In the genomic region with DNA sequence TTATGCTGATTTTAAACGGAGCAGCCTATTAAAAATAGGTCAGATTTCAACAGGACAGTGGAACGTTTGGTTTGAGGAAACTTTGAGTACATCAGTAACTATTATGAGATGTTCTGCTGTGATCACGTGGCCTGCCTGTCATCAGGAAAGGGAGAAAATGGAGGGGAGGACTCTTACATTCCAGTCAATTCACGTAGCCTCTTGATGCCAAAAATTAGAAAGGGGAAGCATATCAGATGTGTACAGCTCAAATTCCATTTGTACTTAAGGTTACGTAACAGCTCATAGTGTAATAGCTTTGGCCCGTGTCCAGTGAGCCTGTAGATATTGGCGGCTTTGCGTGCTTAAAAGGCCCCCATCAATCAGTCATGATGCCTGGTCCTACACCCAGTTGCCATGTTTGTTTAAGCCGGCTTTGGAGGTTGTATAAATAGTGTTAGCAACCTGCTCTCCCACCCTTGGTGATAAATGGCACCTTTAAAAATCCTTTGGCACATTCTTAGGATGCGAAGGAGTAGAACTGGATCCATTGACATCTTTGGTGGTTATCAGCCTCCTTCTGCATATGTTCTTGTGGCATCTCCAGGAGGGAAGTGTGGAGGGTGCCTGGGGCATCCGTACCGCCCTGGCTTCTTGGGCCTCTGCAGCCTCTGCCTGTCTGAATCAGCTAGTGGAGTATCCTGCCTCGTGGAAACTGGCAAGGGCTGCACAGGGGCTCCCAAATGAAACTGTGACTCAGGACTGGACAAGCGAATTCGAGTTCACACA, we compare ENCODE assay signal across 8 cellular contexts.
DNase-seq lines count a peak whose midpoint lies in the region; ATAC-seq, FAIRE-seq and TF ChIP-seq lines count a peak whose summit lies in the region.

No MANE protein-coding gene starts in this region.

- no peaks in the 10 kb centered on the region for H3K9me3 ChIP-seq in mucosa of stomach (ENCODE audit: control insufficient read depth, low read length)

- POLR2A ChIA-PET in T-cell (lab: Charles Lee), result no interaction called here

- peak overlapping the region; percentile 32 for H3K9ac ChIP-seq in mucosa of stomach (ENCODE audit: low read length)

- H3K27ac Mint-ChIP-seq in T-cell, result no peak overlapping the region
- H3K27ac Mint-ChIP-seq in activated naive CD4-positive, alpha-beta T cell treated with anti-CD3 and anti-CD28 coated beads, Interleukin-2, amount 10 ng/mL, durations not matched to agents 7 days and 5 days, result no peak overlapping the region

- peaks cover 2 to 6% of the 10 kb centered on the region in 2 donors for H3K27me3 Mint-ChIP-seq in T-cell
- peaks cover 9% of the 10 kb centered on the region for H3K27me3 Mint-ChIP-seq in activated naive CD4-positive, alpha-beta T cell treated with anti-CD3 and anti-CD28 coated beads, Interleukin-2, amount 10 ng/mL, durations not matched to agents 7 days and 5 days

- no peaks in the 10 kb centered on the region for H3K9me3 Mint-ChIP-seq in T-cell
- no peaks in the 10 kb centered on the region for H3K9me3 Mint-ChIP-seq in activated naive CD4-positive, alpha-beta T cell treated with anti-CD3 and anti-CD28 coated beads, Interleukin-2, amount 10 ng/mL, durations not matched to agents 7 days and 5 days

- H3K4me3 Mint-ChIP-seq in T-cell, result no peak overlapping the region
- H3K4me3 Mint-ChIP-seq in activated naive CD4-positive, alpha-beta T cell treated with anti-CD3 and anti-CD28 coated beads, Interleukin-2, amount 10 ng/mL, durations not matched to agents 7 days and 5 days, result no peak overlapping the region

- CTCF ChIA-PET in T-cell (lab: Charles Lee), result no interaction called here
- CTCF ChIA-PET in activated naive CD4-positive, alpha-beta T cell treated with anti-CD3 and anti-CD28 coated beads, Interleukin-2, amount 10 ng/mL, durations not matched to agents 7 days and 5 days (lab: Charles Lee), result no interaction called here

- DNase-seq in CD1c-positive myeloid dendritic cell (ENCODE audit: extremely low spot score) (peak; percentile 3), NCI-H2107 (lab: John Stamatoyannopoulos, UW) (peak; percentile 4), bronchial epithelial cell (ENCODE audit: low read depth) (peak; percentile 97), NCI-H1048 (lab: John Stamatoyannopoulos, UW) (no peak), T-cell (no peak), NCI-H526 treated with DMSO at 0.1 percent for 48 hours (lab: John Stamatoyannopoulos, UW) (no peak)
- DNase-seq in activated naive CD4-positive, alpha-beta T cell treated with anti-CD3 and anti-CD28 coated beads, Interleukin-2, amount 10 ng/mL, durations not matched to agents 7 days and 5 days, result no peak

- H3K36me3 ChIP-seq in bronchial epithelial cell (ENCODE audit: control insufficient read depth, insufficient read depth, low read length) (no peaks in the 10 kb centered on the region), mucosa of stomach (ENCODE audit: control insufficient read depth, insufficient read depth, low read length) (no peaks in the 10 kb centered on the region)

- H3K4me1 Mint-ChIP-seq in T-cell, result no peaks in the 10 kb centered on the region
- no peaks in the 10 kb centered on the region for H3K4me1 Mint-ChIP-seq in activated naive CD4-positive, alpha-beta T cell treated with anti-CD3 and anti-CD28 coated beads, Interleukin-2, amount 10 ng/mL, durations not matched to agents 7 days and 5 days

- no peaks in the 10 kb centered on the region for H3K36me3 Mint-ChIP-seq in T-cell
- no peaks in the 10 kb centered on the region for H3K36me3 Mint-ChIP-seq in activated naive CD4-positive, alpha-beta T cell treated with anti-CD3 and anti-CD28 coated beads, Interleukin-2, amount 10 ng/mL, durations not matched to agents 7 days and 5 days

- no peak overlapping the region for H3K4me3 ChIP-seq in bronchial epithelial cell (ENCODE audit: low read depth, low read length)
- no peak overlapping the region for H3K4me3 ChIP-seq in mucosa of stomach (ENCODE audit: low read length)

- ATAC-seq in T-cell (replicated peaks in 1 of 4), result no peak

- FAIRE-seq in bronchial epithelial cell (lab: Jason Lieb, UNC), result no peak

- no peaks in the 10 kb centered on the region for H3K27me3 ChIP-seq in bronchial epithelial cell (ENCODE audit: control insufficient read depth, insufficient read depth, low read length)
- no peaks in the 10 kb centered on the region for H3K27me3 ChIP-seq in mucosa of stomach (ENCODE audit: control insufficient read depth, insufficient read depth, low read length)

- H3K4me1 ChIP-seq in mucosa of stomach (ENCODE audit: control insufficient read depth, insufficient read depth, low read length), result peaks cover 57% of the 10 kb centered on the region

- no peak for TF ChIP-seq CTCF in bronchial epithelial cell (IDR thresholded peaks at IDR 0.05; ENCODE audit: insufficient read depth, low read length, severe bottlenecking)

Comparison
In these comparisons a context has a peak if more than half of its experiments do, and no peak if none do; other contexts are left out.
1. DNase-seq: peak in CD1c-positive myeloid dendritic cell (single experiment), NCI-H2107 (single experiment) and bronchial epithelial cell (single experiment); none in NCI-H1048 (single experiment), T-cell (0 of 34), activated naive CD4-positive, alpha-beta T cell treated with anti-CD3 and anti-CD28 coated beads, Interleukin-2, amount 10 ng/mL, durations not matched to agents 7 days and 5 days (single experiment) and NCI-H526 treated with DMSO at 0.1 percent for 48 hours (single experiment).